In genomic region chr1:46084553-46085448, GRCh38 we compare ENCODE assay signal across 13 cellular contexts. TPM values are rescaled to one million over a fixed set of nuclear protein-coding genes. Genes with fewer than 3 reads are reported as not detected.
A peak's percentile ranks its signal among the peaks of the same experiment; 100 is the strongest.
DNase-seq lines count a peak whose midpoint lies in the region; ATAC-seq and TF ChIP-seq lines count a peak whose summit lies in the region.
"Had no signal": no experiment of that assay in that cellular context is flagged by ENCODE, and none has a peak within 500 bp of the region (broad histone marks: within the 10 kb centered on the region; RNA-seq: fewer than 3 reads in every experiment).

No MANE protein-coding gene starts in this region.

- H2AFZ ChIP-seq in SK-N-SH (ENCODE audit: low read depth) (no peak overlapping the region), smooth muscle cell (ENCODE audit: low read depth) (no peak overlapping the region), neural progenitor cell (replicated peaks) (no peak overlapping the region)

- CTCF ChIA-PET in SK-N-SH (lab: Yijun Ruan, JAX) = interaction anchor here (0.9 to 2.3 kb wide), 3 partner anchors 10 to 139 kb away, joined by 3 to 5 read pairs (median 3); no protein-coding TSS in a partner anchor

- no peak for TF ChIP-seq EP300 in SK-N-SH (IDR thresholded peaks at IDR 0.05; ENCODE audit: borderline replicate concordance in 1 of 2, low read depth in 1 of 2, low read length in 1 of 2)

- H3K36me3 ChIP-seq in SK-N-SH (replicated peaks in 1 of 2; ENCODE audit: control insufficient read depth in 1 of 2, insufficient read depth in 2 of 2, low read length in 1 of 2) = no peaks in the 10 kb centered on the region
- no peaks in the 10 kb centered on the region for H3K36me3 ChIP-seq in smooth muscle cell (ENCODE audit: low read depth)
- H3K36me3 ChIP-seq in neural progenitor cell = peaks cover 7% of the 10 kb centered on the region
- H3K36me3 ChIP-seq: colonic mucosa, spleen had no signal

- peaks cover 13% of the 10 kb centered on the region for H3F3A ChIP-seq in SK-N-SH (replicated peaks; ENCODE audit: insufficient read depth)
- no peaks in the 10 kb centered on the region for H3F3A ChIP-seq in smooth muscle cell (ENCODE audit: low read depth)
- H3F3A ChIP-seq in neural progenitor cell (ENCODE audit: low read depth) = peaks cover 22% of the 10 kb centered on the region

- H3K9me3 Mint-ChIP-seq in neural progenitor cell = peaks cover 6% of the 10 kb centered on the region
- H3K9me3 Mint-ChIP-seq: activated naive CD8-positive, alpha-beta T cell treated with anti-CD3 and anti-CD28 coated beads, Interleukin-2, amount 10 ng/mL, durations not matched to agents 7 days and 5 days had no signal

- H4K20me1 ChIP-seq in SK-N-SH (ENCODE audit: insufficient read depth) (no peaks in the 10 kb centered on the region), smooth muscle cell (ENCODE audit: low read depth) (no peaks in the 10 kb centered on the region), neural progenitor cell (ENCODE audit: low read depth) (peaks cover 100% of the 10 kb centered on the region)

- no peak for DNase-seq in Right ventricle myocardium superior
- no peak for DNase-seq in Right ventricle myocardium inferior (ENCODE audit: missing footprints)
- DNase-seq in SK-N-SH = no peak
- peak; percentile 43 for DNase-seq in fibroblast of peridontal ligament (ENCODE audit: extremely low read depth)
- no peak for DNase-seq in smooth muscle cell (lab: John Stamatoyannopoulos, UW; ENCODE audit: unreplicated experiment)
- DNase-seq in H4 (ENCODE audit: low spot score) = no peak
- DNase-seq in neural progenitor cell (ENCODE audit: low spot score) = no peak
- DNase-seq in HUDEP-2 (lab: John Stamatoyannopoulos, UW; ENCODE audit: unreplicated experiment in 76 of 76) = no peak
- DNase-seq: activated naive CD8-positive, alpha-beta T cell treated with anti-CD3 and anti-CD28 coated beads, Interleukin-2, amount 10 ng/mL, durations not matched to agents 7 days and 5 days; colonic mucosa; NCI-H2171; occipital lobe; spleen had no signal

- H3K4me1 Mint-ChIP-seq in neural progenitor cell = no peaks in the 10 kb centered on the region
- H3K4me1 Mint-ChIP-seq: activated naive CD8-positive, alpha-beta T cell treated with anti-CD3 and anti-CD28 coated beads, Interleukin-2, amount 10 ng/mL, durations not matched to agents 7 days and 5 days had no signal

- H3K79me2 ChIP-seq in SK-N-SH (ENCODE audit: insufficient read depth) (peaks cover 23% of the 10 kb centered on the region), smooth muscle cell (ENCODE audit: low read depth) (no peaks in the 10 kb centered on the region), neural progenitor cell (ENCODE audit: low read depth) (peaks cover 100% of the 10 kb centered on the region)

- no peaks in the 10 kb centered on the region for H3K27me3 ChIP-seq in SK-N-SH (ENCODE audit: insufficient read depth)
- H3K27me3 ChIP-seq in smooth muscle cell (ENCODE audit: low read depth) = no peaks in the 10 kb centered on the region
- no peaks in the 10 kb centered on the region for H3K27me3 ChIP-seq in neural progenitor cell
- H3K27me3 ChIP-seq: colonic mucosa, spleen had no signal

- H3K9ac ChIP-seq in SK-N-SH = no peak overlapping the region
- H3K9ac ChIP-seq in smooth muscle cell (ENCODE audit: low read depth) = peak overlapping the region; percentile 4
- H3K9ac ChIP-seq in neural progenitor cell = no peak overlapping the region

- peaks cover 32% of the 10 kb centered on the region for H3K36me3 Mint-ChIP-seq in neural progenitor cell
- H3K36me3 Mint-ChIP-seq: activated naive CD8-positive, alpha-beta T cell treated with anti-CD3 and anti-CD28 coated beads, Interleukin-2, amount 10 ng/mL, durations not matched to agents 7 days and 5 days had no signal

- no peaks in the 10 kb centered on the region for H3K9me2 ChIP-seq in SK-N-SH

- H3K4me1 ChIP-seq in SK-N-SH (ENCODE audit: control insufficient read depth in 1 of 2, insufficient read depth in 2 of 2, low read depth in 1 of 2, low read length in 1 of 2) (peaks cover 0 to 12% of the 10 kb centered on the region in 2 experiments; a peak in 2 of 4 replicates), smooth muscle cell (ENCODE audit: low read depth) (no peaks in the 10 kb centered on the region), neural progenitor cell (peaks cover 17% of the 10 kb centered on the region)
- H3K4me1 ChIP-seq: colonic mucosa had no signal

- H3K4me3 ChIP-seq in SK-N-SH (ENCODE audit: low read depth in 2 of 2, low read length in 1 of 2) = no peak overlapping the region
- H3K4me3 ChIP-seq in smooth muscle cell = no peak overlapping the region
- H3K4me3 ChIP-seq in neural progenitor cell = no peak overlapping the region
- H3K4me3 ChIP-seq: colonic mucosa, spleen had no signal

- H3K27me3 Mint-ChIP-seq in neural progenitor cell (ENCODE audit: insufficient read depth, low read depth) = no peaks in the 10 kb centered on the region

- ATAC-seq in Right ventricle myocardium superior (ENCODE audit: poor library complexity) (peak; percentile 52), Right ventricle myocardium inferior (no peak)

- TF ChIP-seq RAD21 in SK-N-SH (IDR thresholded peaks at IDR 0.05; ENCODE audit: low read length) = no peak

- H3K4me2 ChIP-seq in SK-N-SH = peak overlapping the region; percentile 41
- H3K4me2 ChIP-seq in smooth muscle cell = peak overlapping the region; percentile 10
- no peak overlapping the region for H3K4me2 ChIP-seq in neural progenitor cell

- peak overlapping the region in 1 of 2 experiments; percentile 57; a peak in 2 of 4 replicates for H3K27ac ChIP-seq in SK-N-SH (ENCODE audit: low read depth in 2 of 2, low read length in 1 of 2)
- H3K27ac ChIP-seq in smooth muscle cell (ENCODE audit: low read depth) = peak overlapping the region; percentile 79
- H3K27ac ChIP-seq in neural progenitor cell = no peak overlapping the region
- H3K27ac ChIP-seq: colonic mucosa, spleen had no signal

- intact Hi-C loops in Right ventricle myocardium superior (cut with DNase I) = no loop called here
- intact Hi-C loops in Right ventricle myocardium inferior (cut with DNase I) = no loop called here

- POLR2A ChIA-PET in SK-N-SH (lab: Yijun Ruan, JAX) = no interaction called here

- no peak overlapping the region for H3K27ac Mint-ChIP-seq in neural progenitor cell
- H3K27ac Mint-ChIP-seq: activated naive CD8-positive, alpha-beta T cell treated with anti-CD3 and anti-CD28 coated beads, Interleukin-2, amount 10 ng/mL, durations not matched to agents 7 days and 5 days had no signal

- H3K9me3 ChIP-seq in SK-N-SH = no peaks in the 10 kb centered on the region
- H3K9me3 ChIP-seq in smooth muscle cell (replicated peaks; ENCODE audit: low read depth) = no peaks in the 10 kb centered on the region
- no peaks in the 10 kb centered on the region for H3K9me3 ChIP-seq in neural progenitor cell (ENCODE audit: low read depth)
- H3K9me3 ChIP-seq: colonic mucosa had no signal

- H3K4me3 Mint-ChIP-seq in neural progenitor cell = no peak overlapping the region
- H3K4me3 Mint-ChIP-seq: activated naive CD8-positive, alpha-beta T cell treated with anti-CD3 and anti-CD28 coated beads, Interleukin-2, amount 10 ng/mL, durations not matched to agents 7 days and 5 days had no signal

- TF ChIP-seq CTCF in SK-N-SH (IDR thresholded peaks at IDR 0.05) (no peak), smooth muscle cell (IDR thresholded peaks at IDR 0.05; ENCODE audit: borderline replicate concordance, insufficient read depth, poor library complexity, severe bottlenecking) (no peak), neural progenitor cell (IDR thresholded peaks at IDR 0.05) (no peak)

- 70% methylated on average over 1 of the region's 1 CpG for WGBS in SK-N-SH (ENCODE audit: low lambda C conversion rate)
- 56% methylated on average over 1 of the region's 1 CpG for WGBS in smooth muscle cell (ENCODE audit: low lambda C conversion rate)

TF ChIP-seq in SK-N-SH, 30 proteins besides CTCF, POLR2A, EP300 and RAD21:
- TF ChIP-seq TEAD4 (IDR thresholded peaks at IDR 0.05; ENCODE audit: borderline replicate concordance, insufficient read depth) (no peak), JUND (IDR thresholded peaks at IDR 0.05) (peak; percentile 50; the same call in 1 of the 2 replicates), FOSL2 (IDR thresholded peaks at IDR 0.05; ENCODE audit: borderline replicate concordance, low read depth) (peak; percentile 62; the same call in 1 of the 2 replicates), ZBTB33 (IDR thresholded peaks at IDR 0.05; ENCODE audit: borderline replicate concordance, low read depth) (no peak), TCF12 (IDR thresholded peaks at IDR 0.05) (0 out of 2 replicates have a peak, but pooled peaks have one; percentile 9)
TF ChIP-seq in SK-N-SH: peak in this region for 3.

RNA-seq across cellular contexts. Expression of gene PIK3R3, which starts 47.6 kb away (rescaled TPM):
- total RNA-seq in Right ventricle myocardium superior (26.9 TPM), Right ventricle myocardium inferior (22.6 TPM), smooth muscle cell (5.6 TPM in 2 replicates), neural progenitor cell (ENCODE audit: low replicate concordance) (81.2 and 107 TPM in 2 replicates)
- polyA plus RNA-seq in SK-N-SH (2012; rRNA removed) (4.0 and 6.2 TPM in 2 replicates), smooth muscle cell (3.7 and 5.3 TPM in 2 replicates)
- 6.1 and 6.2 TPM in 2 replicates for polyA plus RNA-seq in SK-N-SH (2012; cell fraction: cytosol; rRNA removed)
- 5.0 and 8.1 TPM in 2 replicates for polyA plus RNA-seq in SK-N-SH (2012; cell fraction: nucleus; rRNA removed)
- 14.9 and 16.4 TPM in 2 replicates for total RNA-seq in H4 (2014; rRNA removed; shearing (Covaris generic))
